In genomic region chr5:119336262-119336661, GRCh38 we compare ENCODE assay signal across 18 cellular contexts. TPM values are rescaled to one million over a fixed set of nuclear protein-coding genes. Genes with fewer than 3 reads are reported as not detected.
DNase-seq lines count a peak whose midpoint lies in the region; ATAC-seq and TF ChIP-seq lines count a peak whose summit lies in the region.
"Had no signal": no experiment of that assay in that cellular context is flagged by ENCODE, and none has a peak within 500 bp of the region (broad histone marks: within the 10 kb centered on the region; RNA-seq: fewer than 3 reads in every experiment).

No MANE protein-coding gene starts in this region.

- H3K4me3 ChIP-seq in CD4-positive, CD25-positive, alpha-beta regulatory T cell (ENCODE audit: low read depth, low read length): peak overlapping the region; percentile 87
- H3K4me3 ChIP-seq in GM08714 (ENCODE audit: low read length) (peak overlapping the region; percentile 27; the same call in 1 of the 2 replicates), Peyer's patch (no peak overlapping the region)
- H3K4me3 ChIP-seq: coronary artery, esophagus muscularis mucosa, PC-9 had no signal

- H3K27ac Mint-ChIP-seq in CD4-positive, CD25-positive, alpha-beta regulatory T cell: peak overlapping the region; percentile 90 to 99 (median 92)
- peak overlapping the region; percentile 36 to 78 (median 62) for H3K27ac Mint-ChIP-seq in immature natural killer cell
- H3K27ac Mint-ChIP-seq: HFFc6 had no signal

- DNase-seq in CD4-positive, CD25-positive, alpha-beta regulatory T cell: no peak
- DNase-seq in Peyer's patch (no peak), immature natural killer cell (no peak)
- no peak for DNase-seq in stimulated activated naive CD4-positive, alpha-beta T cell treated with Interleukin-2 at 50 U/mL for 16 hours (lab: John Stamatoyannopoulos, UW)
- DNase-seq: anterior cingulate cortex, HFFc6, NCI-H1105, NCI-H446 treated with DMSO at 0.1 percent for 48 hours, PC-9 had no signal

- TF ChIP-seq CTCF in Peyer's patch (IDR thresholded peaks at IDR 0.05): no peak

- peak overlapping the region; percentile 85 for H3K27ac ChIP-seq in CD4-positive, CD25-positive, alpha-beta regulatory T cell (ENCODE audit: insufficient read depth, low read length, poor library complexity, severe bottlenecking)
- H3K27ac ChIP-seq in Peyer's patch: peak overlapping the region in 3 of 4 donors; percentile 25 to 85 (median 61)
- H3K27ac ChIP-seq: C4-2B, coronary artery, esophagus muscularis mucosa, PC-9 had no signal

- ATAC-seq in CD4-positive, CD25-positive, alpha-beta regulatory T cell (ENCODE audit: low read depth in 2 of 2): peak in 1 of 2 donors; percentile 17
- ATAC-seq in HG03565 (IDR thresholded peaks at IDR 0.05; ENCODE audit: unreplicated experiment): no peak
- no peak for ATAC-seq in GM18868 (IDR thresholded peaks at IDR 0.05; ENCODE audit: unreplicated experiment)
- no peak for ATAC-seq in HG03135 (IDR thresholded peaks at IDR 0.05; ENCODE audit: unreplicated experiment)
- ATAC-seq: sciatic nerve had no signal

- no peak for TF ChIP-seq POLR2A in Peyer's patch (IDR thresholded peaks at IDR 0.05)

- no peaks in the 10 kb centered on the region for H3K9me3 ChIP-seq in CD4-positive, CD25-positive, alpha-beta regulatory T cell (ENCODE audit: control insufficient read depth in 2 of 2, low read length in 2 of 2)
- H3K9me3 ChIP-seq in Peyer's patch: no peaks in the 10 kb centered on the region
- H3K9me3 ChIP-seq: esophagus muscularis mucosa had no signal

- peaks cover 35 to 94% (median 70%) of the 10 kb centered on the region in 4 donors for H3K4me1 Mint-ChIP-seq in CD4-positive, CD25-positive, alpha-beta regulatory T cell
- H3K4me1 Mint-ChIP-seq in immature natural killer cell: peaks cover 95 to 100% of the 10 kb centered on the region in 2 donors

- H3K36me3 ChIP-seq in CD4-positive, CD25-positive, alpha-beta regulatory T cell (ENCODE audit: control insufficient read depth, insufficient read depth, low read length): no peaks in the 10 kb centered on the region
- H3K36me3 ChIP-seq in Peyer's patch: no peaks in the 10 kb centered on the region
- H3K36me3 ChIP-seq: esophagus muscularis mucosa had no signal

- H3K4me1 ChIP-seq in CD4-positive, CD25-positive, alpha-beta regulatory T cell (ENCODE audit: control insufficient read depth, insufficient read depth, low read length, poor library complexity, severe bottlenecking): peaks cover 90% of the 10 kb centered on the region
- H3K4me1 ChIP-seq in Peyer's patch: peaks cover 0 to 37% (median 21%) of the 10 kb centered on the region in 4 donors

- peak overlapping the region; percentile 89 to 92 (median 91) for H3K4me3 Mint-ChIP-seq in CD4-positive, CD25-positive, alpha-beta regulatory T cell
- H3K4me3 Mint-ChIP-seq in immature natural killer cell: no peak overlapping the region
- H3K4me3 Mint-ChIP-seq: HFFc6, nephron had no signal

- H3K36me3 Mint-ChIP-seq in CD4-positive, CD25-positive, alpha-beta regulatory T cell: peaks cover 7% of the 10 kb centered on the region
- no peaks in the 10 kb centered on the region for H3K36me3 Mint-ChIP-seq in immature natural killer cell

- no peaks in the 10 kb centered on the region for H3K27me3 Mint-ChIP-seq in CD4-positive, CD25-positive, alpha-beta regulatory T cell
- H3K27me3 Mint-ChIP-seq in immature natural killer cell (ENCODE audit: low read depth in 3 of 3): peaks cover 0 to 6% (median 4%) of the 10 kb centered on the region in 3 donors

- H3K27me3 ChIP-seq in CD4-positive, CD25-positive, alpha-beta regulatory T cell (ENCODE audit: control insufficient read depth, insufficient read depth, low read length): no peaks in the 10 kb centered on the region
- H3K27me3 ChIP-seq in Peyer's patch: no peaks in the 10 kb centered on the region
- H3K27me3 ChIP-seq: esophagus muscularis mucosa had no signal

- no peaks in the 10 kb centered on the region for H3K9me3 Mint-ChIP-seq in CD4-positive, CD25-positive, alpha-beta regulatory T cell
- H3K9me3 Mint-ChIP-seq in immature natural killer cell: no peaks in the 10 kb centered on the region
- H3K9me3 Mint-ChIP-seq: HFFc6, nephron had no signal

RNA-seq across cellular contexts. Expression of gene TNFAIP8, which starts 19.6 kb away (rescaled TPM):
- 120 TPM for total RNA-seq in CD4-positive, CD25-positive, alpha-beta regulatory T cell
- 100 to 1,000 TPM; 183 to 244 (median 202) TPM for polyA plus RNA-seq in CD4-positive, CD25-positive, alpha-beta regulatory T cell
- total RNA-seq in Peyer's patch: 10 to 100 TPM in 2 of 4 donors, 1 to 10 TPM in 2; 3.0 to 47.9 (median 10.2) TPM
- polyA plus RNA-seq in immature natural killer cell: 100 to 1,000 TPM in 2 of 3 donors, 10 to 100 TPM in 1; 99.7 to 162 (median 132) TPM

Comparison
In these comparisons a context has a peak if more than half of its experiments do, and no peak if none do; other contexts are left out.
1. H3K4me3 ChIP-seq: peak in CD4-positive, CD25-positive, alpha-beta regulatory T cell (single experiment) and GM08714 (single experiment); none in Peyer's patch (0 of 4).
2. H3K4me3 Mint-ChIP-seq: peak in CD4-positive, CD25-positive, alpha-beta regulatory T cell (4 of 4); none in immature natural killer cell (0 of 5).